In genomic region chr3:196193738-196194541, GRCh38 we compare ENCODE assay signal across 11 cellular contexts. TPM values are rescaled to one million over a fixed set of nuclear protein-coding genes. Genes with fewer than 3 reads are reported as not detected.
DNase-seq lines count a peak whose midpoint lies in the region; ATAC-seq and TF ChIP-seq lines count a peak whose summit lies in the region.
"Had no signal": no experiment of that assay in that cellular context is flagged by ENCODE, and none has a peak within 500 bp of the region (broad histone marks: within the 10 kb centered on the region; RNA-seq: fewer than 3 reads in every experiment).

No MANE protein-coding gene starts in this region.

- TF ChIP-seq POLR2A in Peyer's patch (IDR thresholded peaks at IDR 0.05) (peak in 1 of 2 donors; percentile 46), gastroesophageal sphincter (IDR thresholded peaks at IDR 0.05) (no peak), ovary (IDR thresholded peaks at IDR 0.05) (no peak)

- H3K4me3 ChIP-seq in H7 (ENCODE audit: insufficient read depth, low read depth, low read length) (no peak overlapping the region), Peyer's patch (no peak overlapping the region), gastroesophageal sphincter (no peak overlapping the region), ovary (no peak overlapping the region)

- TF ChIP-seq CTCF in Peyer's patch (IDR thresholded peaks at IDR 0.05) (peak in 3 of 6 experiments; percentile 41 to 43 (median 43)), gastroesophageal sphincter (IDR thresholded peaks at IDR 0.05) (no peak), ovary (IDR thresholded peaks at IDR 0.05) (no peak), GM20000 (IDR thresholded peaks at IDR 0.05; ENCODE audit: extremely low read depth, missing control alignments) (no peak)

- WGBS in gastroesophageal sphincter (ENCODE audit: low coverage in 1 of 2), 2 donors = no CpG with 5 or more reads among the region's 13 CpGs
- 58 to 76% (median 61%) methylated on average over 13 of the region's 13 CpGs for WGBS in ovary, 3 donors

- H3K9me3 ChIP-seq in Peyer's patch (no peaks in the 10 kb centered on the region), gastroesophageal sphincter (no peaks in the 10 kb centered on the region), ovary (no peaks in the 10 kb centered on the region)

- intact Hi-C loops in ovary (cut with DNase I) = no loop called here

- ATAC-seq in gastroesophageal sphincter = peak; percentile 30
- no peak for ATAC-seq in GM19395 (IDR thresholded peaks at IDR 0.05; ENCODE audit: unreplicated experiment)
- ATAC-seq in HG03135 (IDR thresholded peaks at IDR 0.05; ENCODE audit: unreplicated experiment) = no peak

- H3K27me3 ChIP-seq in H7 (ENCODE audit: control insufficient read depth, insufficient read depth, low read length) (no peaks in the 10 kb centered on the region), Peyer's patch (no peaks in the 10 kb centered on the region), gastroesophageal sphincter (no peaks in the 10 kb centered on the region), ovary (no peaks in the 10 kb centered on the region)

- H3K27ac ChIP-seq in Peyer's patch (peak overlapping the region; percentile 55 to 91 (median 80)), gastroesophageal sphincter (no peak overlapping the region), ovary (peak overlapping the region; percentile 37 to 38)

- TF ChIP-seq EP300 in gastroesophageal sphincter (IDR thresholded peaks at IDR 0.05) = no peak
- TF ChIP-seq EP300 in ovary (IDR thresholded peaks at IDR 0.05) = no peak

- peaks cover 15 to 46% (median 20%) of the 10 kb centered on the region in 4 donors for H3K4me1 ChIP-seq in Peyer's patch
- H3K4me1 ChIP-seq in gastroesophageal sphincter = peaks cover 0 to 7% (median 0%) of the 10 kb centered on the region in 3 donors
- H3K4me1 ChIP-seq in ovary (ENCODE audit: insufficient read depth) = peaks cover 6% of the 10 kb centered on the region

- H3K36me3 ChIP-seq in H7 (replicated peaks; ENCODE audit: control insufficient read depth, insufficient read depth, low read length) (no peaks in the 10 kb centered on the region), Peyer's patch (no peaks in the 10 kb centered on the region), gastroesophageal sphincter (no peaks in the 10 kb centered on the region), ovary (no peaks in the 10 kb centered on the region)

- DNase-seq in H7 = peak; percentile 33
- DNase-seq in Peyer's patch = peak in 2 of 3 donors; percentile 83 to 87
- DNase-seq in ovary = peak in 3 of 5 donors; percentile 46 to 66 (median 48)
- no peak for DNase-seq in hypothalamus (lab: John Stamatoyannopoulos, UW)
- DNase-seq in GM20000 (ENCODE audit: low spot score) = no peak
- DNase-seq: activated CD4-positive, alpha-beta T cell treated with anti-CD3 and anti-CD28 coated beads for 48 hours; NCI-H69 had no signal

RNA-seq across cellular contexts. Expression of gene ZDHHC19, which starts 17.3 kb away (rescaled TPM):
- total RNA-seq in H7 (2014; rRNA removed; shearing (Covaris generic)) = 1.8 TPM in 1 of 2 replicates, not detected in the other
- total RNA-seq in Peyer's patch (not detected), gastroesophageal sphincter (not detected), ovary (1 to 10 TPM in 6 of 7 donors, under 1 TPM in 1; 0.24 to 9.3 (median 3.8) TPM)
- 1 to 10 TPM; 4.7 to 4.9 TPM for polyA plus RNA-seq in ovary
- total RNA-seq: cerebellum had no signal

RNA-seq across cellular contexts. Expression of gene SLC51A, which starts 22.4 kb away (rescaled TPM):
- 0.24 and 0.30 TPM in 2 replicates for total RNA-seq in H7 (2014; rRNA removed; shearing (Covaris generic))
- 100 to 1,000 TPM in 3 of 4 donors, 10 to 100 TPM in 1; 25.6 to 284 (median 204) TPM for total RNA-seq in Peyer's patch
- not detected for total RNA-seq in gastroesophageal sphincter
- 10 to 100 TPM in 3 of 7 donors, 1 to 10 TPM in 4; 2.6 to 14.2 (median 9.0) TPM for total RNA-seq in ovary
- 10 to 100 TPM in 1 of 2 donors, 1 to 10 TPM in 1; 7.3 to 10.5 TPM for polyA plus RNA-seq in ovary
- total RNA-seq: cerebellum had no signal

Comparison
In these comparisons a context has a peak if more than half of its experiments do, and no peak if none do; other contexts are left out.
1. DNase-seq: peak in H7 (single experiment), Peyer's patch (2 of 3) and ovary (3 of 5); none in hypothalamus (0 of 51) and GM20000 (single experiment).
2. H3K27ac ChIP-seq: peak in Peyer's patch (4 of 4) and ovary (2 of 2); none in gastroesophageal sphincter (0 of 4).